In the genomic region with DNA sequence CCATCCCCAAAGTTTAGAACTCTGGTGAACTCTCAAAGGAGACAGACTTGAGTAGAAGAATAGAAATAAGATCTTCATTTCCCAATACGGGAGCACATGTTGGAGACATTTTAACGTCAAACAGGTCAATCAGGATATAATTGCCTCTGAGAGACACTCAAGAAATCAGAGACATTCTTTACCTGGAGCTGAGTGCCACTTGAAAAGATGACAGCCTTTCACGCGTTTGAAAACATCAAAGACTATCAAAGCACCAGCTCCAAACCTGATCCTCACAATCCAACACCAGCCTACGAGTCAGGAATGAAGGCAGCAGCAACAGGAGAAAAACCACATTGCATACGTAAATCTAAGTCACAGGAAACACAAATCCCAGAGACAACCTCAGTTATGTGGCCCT, we compare ENCODE assay signal across 25 cellular contexts.
DNase-seq lines count a peak whose midpoint lies in the region; ATAC-seq and TF ChIP-seq lines count a peak whose summit lies in the region.
"Had no signal": no experiment of that assay in that cellular context is flagged by ENCODE, and none has a peak within 500 bp of the region (broad histone marks: within the 10 kb centered on the region; RNA-seq: fewer than 3 reads in every experiment).

No MANE protein-coding gene starts in this region.

- no peak overlapping the region for H3K27ac Mint-ChIP-seq in CD4-positive, alpha-beta memory T cell
- H3K27ac Mint-ChIP-seq: CD14-positive monocyte, H9, T-helper 17 cell had no signal

- no peaks in the 10 kb centered on the region for H3K4me1 Mint-ChIP-seq in CD4-positive, alpha-beta memory T cell
- H3K4me1 Mint-ChIP-seq: CD14-positive monocyte, T-helper 17 cell had no signal

- H3K9me3 ChIP-seq in neural cell (ENCODE audit: low read length), result no peaks in the 10 kb centered on the region
- no peaks in the 10 kb centered on the region for H3K9me3 ChIP-seq in CD4-positive, alpha-beta memory T cell (ENCODE audit: control insufficient read depth in 1 of 2, low read length in 2 of 2)
- H3K9me3 ChIP-seq: BE2C, SK-N-SH had no signal

- no peaks in the 10 kb centered on the region for H3F3A ChIP-seq in neural cell (ENCODE audit: insufficient read depth, low read length, poor library complexity, severe bottlenecking)

- TF ChIP-seq CTCF in neural cell (IDR thresholded peaks at IDR 0.05; ENCODE audit: poor library complexity, severe bottlenecking), result no peak

- no peak overlapping the region for H3K4me2 ChIP-seq in neural cell (ENCODE audit: low read length)
- H3K4me2 ChIP-seq: SK-N-SH had no signal

- H3K27ac ChIP-seq in neural cell (ENCODE audit: low read length), result peak overlapping the region; percentile 20
- H3K27ac ChIP-seq in CD4-positive, alpha-beta memory T cell (ENCODE audit: low read depth, low read length), result no peak overlapping the region
- H3K27ac ChIP-seq: 22Rv1, GM23248 had no signal

- peaks cover 0 to 6% (median under 1%) of the 10 kb centered on the region in 8 donors for H3K9me3 Mint-ChIP-seq in CD4-positive, alpha-beta memory T cell

- no peak overlapping the region for H3K9ac ChIP-seq in neural cell (ENCODE audit: low read length)
- H3K9ac ChIP-seq: GM23248, SK-N-SH had no signal

- H3K36me3 ChIP-seq in neural cell (ENCODE audit: insufficient read depth, low read length), result no peaks in the 10 kb centered on the region
- no peaks in the 10 kb centered on the region for H3K36me3 ChIP-seq in CD4-positive, alpha-beta memory T cell (ENCODE audit: insufficient read depth, low read length)
- H3K36me3 ChIP-seq: BE2C had no signal

- no peak overlapping the region for H3K4me3 Mint-ChIP-seq in CD4-positive, alpha-beta memory T cell
- H3K4me3 Mint-ChIP-seq: CD14-positive monocyte, H9, T-helper 17 cell had no signal

- H3K4me1 ChIP-seq in CD4-positive, alpha-beta memory T cell (ENCODE audit: insufficient read depth, low read length), result no peaks in the 10 kb centered on the region
- H3K4me1 ChIP-seq: BE2C had no signal

- no peak for ATAC-seq in GM19395 (IDR thresholded peaks at IDR 0.05; ENCODE audit: unreplicated experiment)
- ATAC-seq: HepG2, PC-3, T-helper 17 cell had no signal

- peaks cover 1 to 7% of the 10 kb centered on the region in 2 donors for H3K27me3 Mint-ChIP-seq in CD4-positive, alpha-beta memory T cell

- TF ChIP-seq EP300 in neural cell (conservative IDR thresholded peaks at IDR 0.05; ENCODE audit: poor library complexity, severe bottlenecking), result peak; percentile 90

- POLR2A ChIA-PET in CD4-positive, alpha-beta memory T cell (lab: Charles Lee; ENCODE audit: partially characterized antibody), result no interaction called here

- TF ChIP-seq RAD21 in neural cell (conservative IDR thresholded peaks at IDR 0.05), result no peak

- no peak overlapping the region for H2AFZ ChIP-seq in neural cell (ENCODE audit: low read depth, low read length)
- H2AFZ ChIP-seq: GM23248 had no signal

- CTCF ChIA-PET in CD4-positive, alpha-beta memory T cell (lab: Charles Lee; ENCODE audit: partially characterized antibody), result no interaction called here

- no peaks in the 10 kb centered on the region for H4K20me1 ChIP-seq in neural cell (ENCODE audit: insufficient read depth)

- DNase-seq in DMS53 (lab: John Stamatoyannopoulos, UW) (peak; percentile 10), DMS53 treated with DMSO at 0.1 percent for 48 hours (lab: John Stamatoyannopoulos, UW; ENCODE audit: unreplicated experiment) (no peak), NCI-H187 (lab: John Stamatoyannopoulos, UW) (peak; percentile 87 to 90), NCI-H2227 (lab: John Stamatoyannopoulos, UW; ENCODE audit: unreplicated experiment) (peak; percentile 35), glomerular visceral epithelial cell (ENCODE audit: extremely low spot score) (no peak)
- no peak for DNase-seq in CD4-positive, alpha-beta memory T cell
- DNase-seq: BE2C; Calu3; GM23248; H9; Karpas-422; NCI-H1105; NCI-H2081 treated with DMSO at 0.1 percent for 48 hours; NCI-H226; NCI-H510A; NCI-H82; NK-92 treated with Interleukin-12 subunit alpha and Interleukin-12 subunit beta, amount 100 ng/mL, for 24 hours; PC-3; SK-N-SH; T-helper 17 cell had no signal

- H3K27me3 ChIP-seq in neural cell (ENCODE audit: insufficient read depth, low read depth, low read length), result no peaks in the 10 kb centered on the region
- H3K27me3 ChIP-seq in CD4-positive, alpha-beta memory T cell (ENCODE audit: insufficient read depth, low read length), result no peaks in the 10 kb centered on the region
- H3K27me3 ChIP-seq: BE2C had no signal

- no peaks in the 10 kb centered on the region for H3K9me2 ChIP-seq in neural cell (ENCODE audit: insufficient read depth, low read length)
- H3K9me2 ChIP-seq: SK-N-SH had no signal

- no peaks in the 10 kb centered on the region for H3K36me3 Mint-ChIP-seq in CD4-positive, alpha-beta memory T cell
- H3K36me3 Mint-ChIP-seq: CD14-positive monocyte had no signal

- intact Hi-C loops in CD4-positive, alpha-beta memory T cell (cut with micrococcal nuclease), result no loop called here

- no peaks in the 10 kb centered on the region for H3K79me2 ChIP-seq in neural cell (replicated peaks; ENCODE audit: insufficient read depth, low read length)

- no peak overlapping the region for H3K4me3 ChIP-seq in neural cell (ENCODE audit: low read length)
- H3K4me3 ChIP-seq in CD4-positive, alpha-beta memory T cell (ENCODE audit: low read length in 2 of 2), result no peak overlapping the region
- H3K4me3 ChIP-seq: GM23248 had no signal

TF ChIP-seq in neural cell, 6 proteins besides CTCF, POLR2A, EP300 and RAD21:
- no peak for TF ChIP-seq EZH2 (IDR thresholded peaks at IDR 0.05; ENCODE audit: borderline replicate concordance, insufficient read depth, low read length, poor library complexity, severe bottlenecking)
- TF ChIP-seq, protein P1, sequence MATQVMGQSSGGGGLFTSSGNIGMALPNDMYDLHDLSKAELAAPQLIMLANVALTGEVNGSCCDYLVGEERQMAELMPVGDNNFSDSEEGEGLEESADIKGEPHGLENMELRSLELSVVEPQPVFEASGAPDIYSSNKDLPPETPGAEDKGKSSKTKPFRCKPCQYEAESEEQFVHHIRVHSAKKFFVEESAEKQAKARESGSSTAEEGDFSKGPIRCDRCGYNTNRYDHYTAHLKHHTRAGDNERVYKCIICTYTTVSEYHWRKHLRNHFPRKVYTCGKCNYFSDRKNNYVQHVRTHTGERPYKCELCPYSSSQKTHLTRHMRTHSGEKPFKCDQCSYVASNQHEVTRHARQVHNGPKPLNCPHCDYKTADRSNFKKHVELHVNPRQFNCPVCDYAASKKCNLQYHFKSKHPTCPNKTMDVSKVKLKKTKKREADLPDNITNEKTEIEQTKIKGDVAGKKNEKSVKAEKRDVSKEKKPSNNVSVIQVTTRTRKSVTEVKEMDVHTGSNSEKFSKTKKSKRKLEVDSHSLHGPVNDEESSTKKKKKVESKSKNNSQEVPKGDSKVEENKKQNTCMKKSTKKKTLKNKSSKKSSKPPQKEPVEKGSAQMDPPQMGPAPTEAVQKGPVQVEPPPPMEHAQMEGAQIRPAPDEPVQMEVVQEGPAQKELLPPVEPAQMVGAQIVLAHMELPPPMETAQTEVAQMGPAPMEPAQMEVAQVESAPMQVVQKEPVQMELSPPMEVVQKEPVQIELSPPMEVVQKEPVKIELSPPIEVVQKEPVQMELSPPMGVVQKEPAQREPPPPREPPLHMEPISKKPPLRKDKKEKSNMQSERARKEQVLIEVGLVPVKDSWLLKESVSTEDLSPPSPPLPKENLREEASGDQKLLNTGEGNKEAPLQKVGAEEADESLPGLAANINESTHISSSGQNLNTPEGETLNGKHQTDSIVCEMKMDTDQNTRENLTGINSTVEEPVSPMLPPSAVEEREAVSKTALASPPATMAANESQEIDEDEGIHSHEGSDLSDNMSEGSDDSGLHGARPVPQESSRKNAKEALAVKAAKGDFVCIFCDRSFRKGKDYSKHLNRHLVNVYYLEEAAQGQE (IDR thresholded peaks at IDR 0.05; ENCODE audit: borderline replicate concordance), result peak; percentile 82
- peak; percentile 78 for TF ChIP-seq POLR2AphosphoS5 (IDR thresholded peaks at IDR 0.05)
- peak; percentile 13 for TF ChIP-seq SMC3 (conservative IDR thresholded peaks at IDR 0.05; ENCODE audit: poor library complexity)

Comparison
In these comparisons a context has a peak if more than half of its experiments do, and no peak if none do; other contexts are left out.
1. DNase-seq: peak in DMS53 (single experiment), NCI-H187 (2 of 2) and NCI-H2227 (single experiment); none in DMS53 treated with DMSO at 0.1 percent for 48 hours (single experiment), CD4-positive, alpha-beta memory T cell (0 of 5) and glomerular visceral epithelial cell (single experiment).